ENCODE assay signal across 8 cellular contexts in the genomic region with DNA sequence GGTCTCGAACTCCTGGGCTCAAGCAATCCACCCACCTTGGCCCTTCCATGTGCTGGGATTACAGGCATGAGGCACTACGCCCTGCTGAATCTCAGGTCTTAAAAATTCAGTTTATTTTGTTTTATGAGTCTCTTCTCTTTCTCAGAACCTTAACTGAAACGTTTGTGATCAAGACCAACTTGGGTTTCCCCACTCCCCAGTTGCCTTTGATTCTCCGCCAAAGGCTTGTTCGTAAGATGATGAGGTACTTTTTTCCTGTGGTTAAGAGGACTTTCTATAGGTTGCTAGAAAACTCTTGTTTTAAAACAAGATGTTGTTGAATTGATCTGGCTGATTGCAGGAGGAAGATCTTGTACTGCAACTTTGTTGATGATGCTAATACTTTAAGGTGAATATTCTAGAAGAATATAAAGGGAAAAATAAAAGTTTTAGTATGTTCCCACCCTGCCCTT. TPM values are rescaled to one million over a fixed set of nuclear protein-coding genes. Genes with fewer than 3 reads are reported as not detected.
DNase-seq lines count a peak whose midpoint lies in the region; ATAC-seq, FAIRE-seq and TF ChIP-seq lines count a peak whose summit lies in the region.

No MANE protein-coding gene starts in this region.

- H2AFZ ChIP-seq in astrocyte (ENCODE audit: low read depth, low read length), result no peak overlapping the region

- H4K20me1 ChIP-seq in astrocyte (ENCODE audit: insufficient read depth, low read length), result peaks cover 75% of the 10 kb centered on the region

- H3K4me2 ChIP-seq in astrocyte (ENCODE audit: low read length), result no peak overlapping the region

- no peaks in the 10 kb centered on the region for H3K9me3 ChIP-seq in left ventricle myocardium inferior (replicated peaks)
- H3K9me3 ChIP-seq in SK-N-MC (ENCODE audit: low read depth, low read length), result no peaks in the 10 kb centered on the region
- H3K9me3 ChIP-seq in astrocyte (ENCODE audit: insufficient read depth, low read depth, low read length), result peaks cover 2% of the 10 kb centered on the region

- TF ChIP-seq CTCF in left ventricle myocardium inferior (IDR thresholded peaks at IDR 0.05; ENCODE audit: borderline replicate concordance) (no peak), astrocyte (IDR thresholded peaks at IDR 0.05; ENCODE audit: insufficient read depth, low read depth, low read length) (no peak)

- H3K9ac ChIP-seq in SK-N-MC (ENCODE audit: insufficient read length) (peak overlapping the region; percentile 32), astrocyte (ENCODE audit: low read length) (no peak overlapping the region)

- peaks cover 96% of the 10 kb centered on the region for H3K79me2 ChIP-seq in astrocyte (ENCODE audit: insufficient read depth, low read length)

- no peak for FAIRE-seq in astrocyte (lab: Jason Lieb, UNC)

- H3K36me3 ChIP-seq in left ventricle myocardium inferior (no peaks in the 10 kb centered on the region), SK-N-MC (ENCODE audit: insufficient read depth, low read length) (no peaks in the 10 kb centered on the region), astrocyte (ENCODE audit: insufficient read depth, low read length) (no peaks in the 10 kb centered on the region)

- no peak for DNase-seq in left ventricle myocardium inferior
- no peak for DNase-seq in left ventricle myocardium superior
- DNase-seq in SK-N-MC (ENCODE audit: low read depth, low spot score), result no peak
- peak; percentile 81 for DNase-seq in astrocyte (ENCODE audit: low read depth)
- DNase-seq in stimulated activated CD4-positive, alpha-beta T cell treated with anti-CD3 and anti-CD28 coated beads, Interleukin-4, amount 100 ng/mL, for 4 hours, result peak; percentile 37 to 82
- DNase-seq in DMS153 (lab: John Stamatoyannopoulos, UW), result no peak
- no peak for DNase-seq in occipital lobe (lab: John Stamatoyannopoulos, UW)
- DNase-seq in GM03348 (ENCODE audit: low spot score), result no peak

- H3K4me3 ChIP-seq in left ventricle myocardium inferior (no peak overlapping the region), SK-N-MC (peak overlapping the region; percentile 29), astrocyte (ENCODE audit: insufficient read depth, low read depth, low read length) (no peak overlapping the region)

- H3K27me3 ChIP-seq in left ventricle myocardium inferior (ENCODE audit: low read depth) (no peaks in the 10 kb centered on the region), astrocyte (ENCODE audit: insufficient read depth, low read length) (no peaks in the 10 kb centered on the region)

- peaks cover 64% of the 10 kb centered on the region for H3K4me1 ChIP-seq in left ventricle myocardium inferior
- H3K4me1 ChIP-seq in astrocyte (ENCODE audit: insufficient read depth, low read length), result peaks cover 15% of the 10 kb centered on the region

- intact Hi-C loops in left ventricle myocardium inferior (cut with micrococcal nuclease), result no loop called here
- intact Hi-C loops in left ventricle myocardium superior (cut with micrococcal nuclease), result no loop called here

- H3K4me3 Mint-ChIP-seq in astrocyte (ENCODE audit: unreplicated experiment), result no peak overlapping the region

- H3K36me3 Mint-ChIP-seq in astrocyte (ENCODE audit: low read depth, unreplicated experiment), result peaks cover 9% of the 10 kb centered on the region

- ATAC-seq in left ventricle myocardium superior, result no peak

- peaks cover 9% of the 10 kb centered on the region for H3K4me1 Mint-ChIP-seq in astrocyte (ENCODE audit: low read depth, unreplicated experiment)

- H3K27ac ChIP-seq in left ventricle myocardium inferior (replicated peaks), result peak overlapping the region; percentile 68
- H3K27ac ChIP-seq in SK-N-MC, result peak overlapping the region; percentile 87
- H3K27ac ChIP-seq in astrocyte (ENCODE audit: low read depth, low read length), result no peak overlapping the region

- H3K27ac Mint-ChIP-seq in astrocyte (ENCODE audit: unreplicated experiment), result no peak overlapping the region

- peaks cover 6% of the 10 kb centered on the region for H3K9me3 Mint-ChIP-seq in astrocyte (ENCODE audit: unreplicated experiment)

- no peaks in the 10 kb centered on the region for H3K27me3 Mint-ChIP-seq in astrocyte (ENCODE audit: low read depth, unreplicated experiment)

RNA-seq across cellular contexts. Expression of a gene that starts 11.7 kb away (rescaled TPM):
- 17.0 TPM for total RNA-seq in left ventricle myocardium inferior
- total RNA-seq in left ventricle myocardium superior, result 23.2 TPM
- total RNA-seq in astrocyte, result 42.1 and 45.4 TPM in 2 replicates
- 10.5 TPM for total RNA-seq in occipital lobe

Comparison
In these comparisons a context has a peak if more than half of its experiments do, and no peak if none do; other contexts are left out.
1. DNase-seq: peak in astrocyte (single experiment) and stimulated activated CD4-positive, alpha-beta T cell treated with anti-CD3 and anti-CD28 coated beads, Interleukin-4, amount 100 ng/mL, for 4 hours (2 of 2); none in left ventricle myocardium inferior (single experiment), left ventricle myocardium superior (single experiment), SK-N-MC (single experiment), DMS153 (single experiment), occipital lobe (single experiment) and GM03348 (single experiment).